In genomic region chr3:29705906-29706507, GRCh38 we compare ENCODE assay signal across 28 cellular contexts.
A peak's percentile ranks its signal among the peaks of the same experiment; 100 is the strongest.
DNase-seq lines count a peak whose midpoint lies in the region; ATAC-seq and TF ChIP-seq lines count a peak whose summit lies in the region.
"Had no signal": no experiment of that assay in that cellular context is flagged by ENCODE, and none has a peak within 500 bp of the region (broad histone marks: within the 10 kb centered on the region; RNA-seq: fewer than 3 reads in every experiment).

No MANE protein-coding gene starts in this region.

- TF ChIP-seq RAD21 in neural cell (conservative IDR thresholded peaks at IDR 0.05), result peak; percentile 67

- TF ChIP-seq CTCF in neural cell (IDR thresholded peaks at IDR 0.05; ENCODE audit: poor library complexity, severe bottlenecking) (peak; percentile 61), upper lobe of right lung (IDR thresholded peaks at IDR 0.05) (no peak)

- no peak overlapping the region for H3K9ac ChIP-seq in neural cell (ENCODE audit: low read length)

- no peaks in the 10 kb centered on the region for H3K9me3 ChIP-seq in neural cell (ENCODE audit: low read length)
- no peaks in the 10 kb centered on the region for H3K9me3 ChIP-seq in upper lobe of right lung
- H3K9me3 ChIP-seq: breast epithelium, Caco-2 had no signal

- intact Hi-C loops in upper lobe of right lung (cut with DNase I), result no loop called here

- no peaks in the 10 kb centered on the region for H3K79me2 ChIP-seq in neural cell (replicated peaks; ENCODE audit: insufficient read depth, low read length)

- H4K20me1 ChIP-seq in neural cell (ENCODE audit: insufficient read depth), result no peaks in the 10 kb centered on the region

- H3K27ac ChIP-seq in neural cell (ENCODE audit: low read length) (peak overlapping the region; percentile 54), upper lobe of right lung (no peak overlapping the region)
- H3K27ac ChIP-seq: breast epithelium, SK-N-MC had no signal

- peak overlapping the region; percentile 23 for H3K4me2 ChIP-seq in neural cell (ENCODE audit: low read length)

- H3K4me1 ChIP-seq in upper lobe of right lung, result no peaks in the 10 kb centered on the region
- H3K4me1 ChIP-seq: breast epithelium had no signal

- no peaks in the 10 kb centered on the region for H3F3A ChIP-seq in neural cell (ENCODE audit: insufficient read depth, low read length, poor library complexity, severe bottlenecking)

- H3K9me2 ChIP-seq in neural cell (ENCODE audit: insufficient read depth, low read length), result no peaks in the 10 kb centered on the region

- no peaks in the 10 kb centered on the region for H3K36me3 ChIP-seq in neural cell (ENCODE audit: insufficient read depth, low read length)
- H3K36me3 ChIP-seq in upper lobe of right lung, result no peaks in the 10 kb centered on the region
- H3K36me3 ChIP-seq: breast epithelium had no signal

- peak; percentile 100 for TF ChIP-seq EP300 in neural cell (conservative IDR thresholded peaks at IDR 0.05; ENCODE audit: poor library complexity, severe bottlenecking)

- no peak overlapping the region for H2AFZ ChIP-seq in neural cell (ENCODE audit: low read depth, low read length)

- ATAC-seq in upper lobe of right lung, result no peak
- ATAC-seq: activated CD4-positive, CD25-positive, alpha-beta regulatory T cell treated with anti-CD3 and anti-CD28 coated beads, Interleukin-2, amount 50 U/mL, for 24 hours; activated T-helper 17 cell treated with anti-CD3 and anti-CD28 coated beads, Interleukin-2, amount 50 U/mL, for 72 hours; effector memory CD8-positive, alpha-beta T cell; GM12878; left cardiac atrium; sciatic nerve; stimulated activated memory B cell treated with anti-CD40 and anti-IgM and Interleukin-4, amounts not matched to agents 10 μg/mL and 1 μg/mL and 100 μg/mL, for 72 hours had no signal

- peak; percentile 35 for DNase-seq in LHCN-M2 (ENCODE audit: low read depth)
- peak; percentile 38 for DNase-seq in NCI-H1417 treated with DMSO at 0.1 percent for 48 hours (lab: John Stamatoyannopoulos, UW)
- DNase-seq in NCI-H69 (lab: John Stamatoyannopoulos, UW), result peak; percentile 78
- DNase-seq in upper lobe of right lung, result no peak
- DNase-seq in NCI-H82 (lab: John Stamatoyannopoulos, UW), result no peak
- no peak for DNase-seq in Kasumi-1 (lab: John Stamatoyannopoulos, UW)
- DNase-seq: activated CD4-positive, alpha-beta T cell treated with anti-CD3 and anti-CD28 coated beads, Interleukin-2, amount 50 U/mL, for 48 hours; activated CD8-positive, alpha-beta memory T cell treated with anti-CD3 and anti-CD28 coated beads, Interleukin-2, amount 50 U/mL, for 4 hours; amygdala; C1 segment of cervical spinal cord; Caco-2; effector memory CD8-positive, alpha-beta T cell; erythroblast; left cardiac atrium; mesenchymal stem cell; NCI-H524 treated with DMSO at 0.1 percent for 48 hours; posterior cingulate gyrus; RPMI8226; stimulated activated CD4-positive, alpha-beta T cell treated with anti-CD3 and anti-CD28 coated beads, Interleukin-4, amount 100 ng/mL, for 4 hours; substantia nigra had no signal

- peak overlapping the region; percentile 32 for H3K4me3 ChIP-seq in neural cell (ENCODE audit: low read length)
- no peak overlapping the region for H3K4me3 ChIP-seq in upper lobe of right lung
- H3K4me3 ChIP-seq: breast epithelium, GM12878, SK-N-MC had no signal

- H3K27me3 ChIP-seq in neural cell (ENCODE audit: insufficient read depth, low read depth, low read length) (peaks cover 10% of the 10 kb centered on the region), upper lobe of right lung (no peaks in the 10 kb centered on the region)
- H3K27me3 ChIP-seq: breast epithelium had no signal

TF ChIP-seq in neural cell, 6 proteins besides CTCF, POLR2A, EP300 and RAD21:
- TF ChIP-seq REST (IDR thresholded peaks at IDR 0.05; ENCODE audit: borderline replicate concordance) (peak; percentile 91), SMC3 (conservative IDR thresholded peaks at IDR 0.05; ENCODE audit: poor library complexity) (peak; percentile 65), TAF1 (IDR thresholded peaks at IDR 0.05; ENCODE audit: low read depth) (no peak), POLR2AphosphoS5 (IDR thresholded peaks at IDR 0.05) (peak; percentile 100), MXI1 (conservative IDR thresholded peaks at IDR 0.05; ENCODE audit: poor library complexity, severe bottlenecking) (peak; percentile 39), EZH2 (IDR thresholded peaks at IDR 0.05; ENCODE audit: borderline replicate concordance, insufficient read depth, low read length, poor library complexity, severe bottlenecking) (no peak)

Comparison
In these comparisons a context has a peak if more than half of its experiments do, and no peak if none do; other contexts are left out.
1. DNase-seq: peak in LHCN-M2 (single experiment), NCI-H1417 treated with DMSO at 0.1 percent for 48 hours (single experiment) and NCI-H69 (single experiment); none in upper lobe of right lung (single experiment), NCI-H82 (single experiment) and Kasumi-1 (0 of 2).